Comparison of ENCODE assay signal across 1 cellular context in the genomic region with DNA sequence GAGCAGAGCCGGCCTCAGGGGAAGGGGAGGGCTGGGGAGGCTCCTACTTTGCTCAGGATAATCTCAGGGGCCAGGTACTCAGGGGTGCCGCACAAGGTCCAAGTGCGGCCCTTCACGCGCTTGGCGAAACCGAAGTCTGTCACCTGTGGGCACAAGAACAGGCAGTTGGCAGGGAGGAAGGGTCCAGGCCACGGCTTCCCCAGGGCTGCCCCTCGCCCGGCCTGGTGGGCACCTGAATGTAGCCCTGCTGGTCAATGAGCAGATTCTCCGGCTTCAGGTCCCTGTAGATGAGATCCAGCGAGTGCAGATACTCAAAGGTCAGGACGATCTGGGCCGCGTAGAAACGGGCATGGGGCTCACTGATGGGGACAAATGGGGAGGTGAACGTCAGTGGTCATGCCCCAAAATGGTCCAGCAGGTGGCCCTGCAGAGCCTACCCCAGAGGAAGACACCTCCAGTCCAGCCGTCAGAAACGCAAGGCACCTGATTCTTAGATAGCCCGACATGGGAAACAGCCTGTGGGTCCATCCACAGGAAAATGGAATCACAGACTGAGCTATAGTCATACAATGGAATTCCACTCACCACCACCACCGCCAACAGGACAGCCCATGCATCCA.
TF ChIP-seq lines count a peak whose summit lies in the region.

No MANE protein-coding gene starts in this region.

TF ChIP-seq in HCT116, 20 proteins besides CTCF, POLR2A, EP300 and RAD21 (continued from another document):
- TF ChIP-seq, protein P1, sequence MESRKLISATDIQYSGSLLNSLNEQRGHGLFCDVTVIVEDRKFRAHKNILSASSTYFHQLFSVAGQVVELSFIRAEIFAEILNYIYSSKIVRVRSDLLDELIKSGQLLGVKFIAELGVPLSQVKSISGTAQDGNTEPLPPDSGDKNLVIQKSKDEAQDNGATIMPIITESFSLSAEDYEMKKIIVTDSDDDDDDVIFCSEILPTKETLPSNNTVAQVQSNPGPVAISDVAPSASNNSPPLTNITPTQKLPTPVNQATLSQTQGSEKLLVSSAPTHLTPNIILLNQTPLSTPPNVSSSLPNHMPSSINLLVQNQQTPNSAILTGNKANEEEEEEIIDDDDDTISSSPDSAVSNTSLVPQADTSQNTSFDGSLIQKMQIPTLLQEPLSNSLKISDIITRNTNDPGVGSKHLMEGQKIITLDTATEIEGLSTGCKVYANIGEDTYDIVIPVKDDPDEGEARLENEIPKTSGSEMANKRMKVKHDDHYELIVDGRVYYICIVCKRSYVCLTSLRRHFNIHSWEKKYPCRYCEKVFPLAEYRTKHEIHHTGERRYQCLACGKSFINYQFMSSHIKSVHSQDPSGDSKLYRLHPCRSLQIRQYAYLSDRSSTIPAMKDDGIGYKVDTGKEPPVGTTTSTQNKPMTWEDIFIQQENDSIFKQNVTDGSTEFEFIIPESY (IDR thresholded peaks at IDR 0.05; ENCODE audit: extremely low read depth, insufficient replicate concordance, low read length) = no peak
- TF ChIP-seq, protein P2, sequence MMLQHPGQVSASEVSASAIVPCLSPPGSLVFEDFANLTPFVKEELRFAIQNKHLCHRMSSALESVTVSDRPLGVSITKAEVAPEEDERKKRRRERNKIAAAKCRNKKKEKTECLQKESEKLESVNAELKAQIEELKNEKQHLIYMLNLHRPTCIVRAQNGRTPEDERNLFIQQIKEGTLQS (IDR thresholded peaks at IDR 0.05) = no peak
TF ChIP-seq in HCT116: peak in this region for 0.
